Comparison of ENCODE assay signal across 8 cellular contexts in the genomic region with DNA sequence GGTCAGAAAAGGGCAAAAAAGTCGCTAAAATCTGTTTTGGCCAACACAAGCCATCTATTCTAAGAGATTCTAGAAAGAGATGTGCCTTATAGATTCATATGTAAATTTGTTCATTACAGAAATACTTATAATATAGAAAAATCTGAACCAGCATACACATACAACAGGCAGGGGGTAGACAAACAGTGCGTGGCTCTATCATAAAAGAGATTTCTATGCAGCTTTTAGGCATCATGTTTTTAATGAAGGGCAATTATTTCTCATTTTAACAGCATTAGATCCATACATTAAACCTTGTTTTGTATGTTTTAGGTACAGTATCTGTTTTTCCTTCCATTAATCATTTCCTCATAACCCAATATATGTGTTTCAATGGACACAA. TPM values are rescaled to one million over a fixed set of nuclear protein-coding genes. Genes with fewer than 3 reads are reported as not detected.
DNase-seq lines count a peak whose midpoint lies in the region; ATAC-seq and TF ChIP-seq lines count a peak whose summit lies in the region.

No MANE protein-coding gene starts in this region.

- no peaks in the 10 kb centered on the region for H3K9me3 ChIP-seq in Karpas-422 (ENCODE audit: low read length)

- DNase-seq in AG10803 (ENCODE audit: low read depth) (no peak), Karpas-422 (no peak), NCI-H2196 treated with DMSO at 0.1 percent for 48 hours (lab: John Stamatoyannopoulos, UW; ENCODE audit: unreplicated experiment) (no peak), SKM-1 treated with dmso at 0.1 percent for 144 hours (lab: John Stamatoyannopoulos, UW; ENCODE audit: unreplicated experiment) (no peak)
- DNase-seq in central memory CD8-positive, alpha-beta T cell (ENCODE audit: low spot score in 2 of 2): no peak
- no peak for DNase-seq in stimulated activated naive CD4-positive, alpha-beta T cell treated with Interleukin-2 at 50 U/mL for 16 hours (lab: John Stamatoyannopoulos, UW)

- peak overlapping the region; percentile 80 for H3K27ac ChIP-seq in Karpas-422 (ENCODE audit: low read length)

- H3K4me3 Mint-ChIP-seq in central memory CD8-positive, alpha-beta T cell: peak overlapping the region; percentile 99
- peak overlapping the region; percentile 67 to 89 (median 88) for H3K4me3 Mint-ChIP-seq in nephron

- H3K4me2 ChIP-seq in Karpas-422 (ENCODE audit: low read depth, low read length, poor library complexity, severe bottlenecking): peak overlapping the region; percentile 83

- peak overlapping the region; percentile 100 for H3K27ac Mint-ChIP-seq in central memory CD8-positive, alpha-beta T cell (ENCODE audit: low read depth)
- peak overlapping the region in 2 of 3 experiments; percentile 95 to 96 for H3K27ac Mint-ChIP-seq in nephron

- no peaks in the 10 kb centered on the region for H3K9me2 ChIP-seq in Karpas-422 (replicated peaks; ENCODE audit: insufficient read depth, low read length)

- no peaks in the 10 kb centered on the region; the same call in 1 of the 2 replicates for H3K79me2 ChIP-seq in Karpas-422 (ENCODE audit: low read length)

- H3K4me1 ChIP-seq in Karpas-422 (ENCODE audit: low read length): peaks cover 26% of the 10 kb centered on the region

- H3K9me3 Mint-ChIP-seq in central memory CD8-positive, alpha-beta T cell: no peaks in the 10 kb centered on the region
- no peaks in the 10 kb centered on the region for H3K9me3 Mint-ChIP-seq in nephron

- TF ChIP-seq CTCF in AG10803 (conservative IDR thresholded peaks at IDR 0.05; ENCODE audit: low read length): no peak
- TF ChIP-seq CTCF in nephron (IDR thresholded peaks at IDR 0.05; ENCODE audit: unreplicated experiment in 3 of 3): no peak

- peak overlapping the region; percentile 82 for H2AFZ ChIP-seq in Karpas-422 (ENCODE audit: low read length)

- H3K4me3 ChIP-seq in AG10803 (ENCODE audit: low read length) (peak overlapping the region; percentile 78), Karpas-422 (ENCODE audit: low read length) (peak overlapping the region; percentile 80)

- no peaks in the 10 kb centered on the region for H4K20me1 ChIP-seq in Karpas-422 (ENCODE audit: insufficient read depth, low read depth, low read length)

- H3K27me3 ChIP-seq in Karpas-422 (ENCODE audit: low read length): no peaks in the 10 kb centered on the region

- no peaks in the 10 kb centered on the region for H3K27me3 Mint-ChIP-seq in central memory CD8-positive, alpha-beta T cell
- no peaks in the 10 kb centered on the region for H3K27me3 Mint-ChIP-seq in nephron (ENCODE audit: low read depth)

- H3K9ac ChIP-seq in Karpas-422 (ENCODE audit: low read length): peak overlapping the region; percentile 84

- H3K4me1 Mint-ChIP-seq in central memory CD8-positive, alpha-beta T cell: peaks cover 56% of the 10 kb centered on the region
- H3K4me1 Mint-ChIP-seq in nephron: peaks cover 9% of the 10 kb centered on the region

- H3K36me3 Mint-ChIP-seq in central memory CD8-positive, alpha-beta T cell (ENCODE audit: insufficient read depth): peaks cover 26% of the 10 kb centered on the region
- H3K36me3 Mint-ChIP-seq in nephron (ENCODE audit: low read depth): peaks cover 8% of the 10 kb centered on the region

- peak; percentile 17 for ATAC-seq in central memory CD8-positive, alpha-beta T cell (replicated peaks; ENCODE audit: extremely low read depth, poor library complexity, severe bottlenecking)
- no peak for ATAC-seq in GM21515 (IDR thresholded peaks at IDR 0.05; ENCODE audit: unreplicated experiment)

- no peaks in the 10 kb centered on the region; the same call in 1 of the 2 replicates for H3K36me3 ChIP-seq in Karpas-422 (ENCODE audit: insufficient read depth, low read length)

RNA-seq across cellular contexts. Expression of gene BTN3A3, which starts 0.7 kb away (rescaled TPM):
- 15.2 and 24.1 TPM in 2 replicates for total RNA-seq in Karpas-422 (2014; rRNA removed; shearing (Covaris generic); ENCODE audit: low replicate concordance)

RNA-seq across cellular contexts. Expression of gene BTN2A1, which starts 16.8 kb away (rescaled TPM):
- total RNA-seq in Karpas-422 (2014; rRNA removed; shearing (Covaris generic); ENCODE audit: low replicate concordance): 6.4 and 12.6 TPM in 2 replicates

RNA-seq across cellular contexts. Expression of gene BTN3A1, which starts 38.9 kb away (rescaled TPM):
- 30.5 and 32.7 TPM in 2 replicates for total RNA-seq in Karpas-422 (2014; rRNA removed; shearing (Covaris generic); ENCODE audit: low replicate concordance)

RNA-seq across cellular contexts. Expression of gene BTN2A2, which starts 58.1 kb away (rescaled TPM):
- 16.8 and 18.4 TPM in 2 replicates for total RNA-seq in Karpas-422 (2014; rRNA removed; shearing (Covaris generic); ENCODE audit: low replicate concordance)

RNA-seq across cellular contexts. Expression of gene BTN1A1, which starts 59.1 kb away (rescaled TPM):
- total RNA-seq in Karpas-422 (2014; rRNA removed; shearing (Covaris generic); ENCODE audit: low replicate concordance): 0.22 TPM in 1 of 2 replicates, not detected in the other
